In the genomic region with DNA sequence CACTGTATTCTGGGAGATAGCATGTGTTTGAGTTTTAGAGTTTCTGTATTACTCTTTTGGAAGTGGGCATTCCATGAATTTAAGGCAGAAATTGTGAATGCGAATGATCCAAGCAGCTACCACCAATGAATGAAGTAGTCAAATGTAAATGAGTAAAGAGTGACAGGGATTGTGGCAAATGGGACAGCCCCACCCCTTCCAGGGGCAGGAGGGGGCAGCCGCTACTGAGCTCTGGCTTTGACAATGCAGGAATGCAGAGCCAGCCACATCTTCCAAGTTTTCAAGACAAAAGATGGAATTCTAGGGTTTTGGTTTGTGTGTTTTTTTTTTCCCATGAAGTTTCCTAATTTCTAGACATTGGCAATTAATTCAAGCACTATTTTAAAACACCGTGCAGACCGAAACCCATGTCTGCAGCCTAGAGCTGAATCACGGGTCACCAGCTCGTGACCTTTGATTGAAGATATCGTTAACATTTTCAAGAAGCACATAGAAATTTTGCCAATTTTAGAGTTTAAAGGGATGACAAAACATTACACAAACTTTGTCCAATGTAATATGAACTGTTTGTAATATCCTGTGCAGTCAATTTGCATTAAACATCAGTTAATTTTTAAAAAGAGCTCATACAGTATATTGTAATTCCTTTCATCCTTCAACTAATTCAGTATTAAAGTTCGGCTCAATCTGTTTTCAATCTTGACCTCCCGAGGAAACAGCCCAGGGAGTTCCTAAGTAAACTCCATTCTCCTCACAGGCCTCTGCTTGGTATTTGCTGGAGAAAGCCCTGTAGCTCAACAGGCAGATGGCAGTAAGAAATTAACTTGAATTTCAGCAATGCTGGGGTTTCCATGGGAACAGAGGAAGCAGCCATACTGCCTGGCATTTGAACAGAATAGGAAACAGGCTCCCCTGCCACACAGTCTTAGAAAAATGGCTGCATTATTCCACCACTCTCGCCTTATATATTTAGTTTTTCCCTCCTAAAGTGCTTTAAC, we compare ENCODE assay signal across 9 cellular contexts.
A peak's percentile ranks its signal among the peaks of the same experiment; 100 is the strongest.
DNase-seq lines count a peak whose midpoint lies in the region; ATAC-seq and TF ChIP-seq lines count a peak whose summit lies in the region.
"Had no signal": no experiment of that assay in that cellular context is flagged by ENCODE, and none has a peak within 500 bp of the region (broad histone marks: within the 10 kb centered on the region; RNA-seq: fewer than 3 reads in every experiment).

No MANE protein-coding gene starts in this region.

- no peaks in the 10 kb centered on the region for H3K9me3 ChIP-seq in fibroblast of lung (ENCODE audit: control insufficient read depth, insufficient read depth, low read depth, low read length)

- no peaks in the 10 kb centered on the region for H3K79me2 ChIP-seq in fibroblast of lung (ENCODE audit: control insufficient read depth, insufficient read depth, low read length)

- TF ChIP-seq CTCF in fibroblast of lung (conservative IDR thresholded peaks at IDR 0.05 in 1 of 2, IDR thresholded peaks at IDR 0.05 in 1 of 2; ENCODE audit: low read depth in 1 of 2, low read length in 2 of 2) (peak; percentile 5 to 26), neural crest cell (conservative IDR thresholded peaks at IDR 0.05) (no peak), GM20000 (IDR thresholded peaks at IDR 0.05; ENCODE audit: extremely low read depth, missing control alignments) (no peak), foreskin keratinocyte (conservative IDR thresholded peaks at IDR 0.05) (no peak)

- H3K4me2 ChIP-seq in fibroblast of lung (ENCODE audit: extremely low read depth, insufficient read depth, low read length): no peak overlapping the region

- no peak overlapping the region for H3K9ac ChIP-seq in fibroblast of lung (ENCODE audit: insufficient read depth, low read length)

- peaks cover 3% of the 10 kb centered on the region for H3K9me3 Mint-ChIP-seq in neural crest cell

- no peaks in the 10 kb centered on the region for H3K36me3 ChIP-seq in fibroblast of lung (ENCODE audit: control insufficient read depth, insufficient read depth, low read length)

- peak; percentile 90 for DNase-seq in DMS53 (lab: John Stamatoyannopoulos, UW)
- DNase-seq in NCI-H69 (lab: John Stamatoyannopoulos, UW): peak; percentile 3
- peak; percentile 71 to 90 for DNase-seq in fibroblast of lung (ENCODE audit: low read depth in 2 of 2)
- peak; percentile 41 for DNase-seq in neural crest cell (ENCODE audit: low read depth, low spot score)
- DNase-seq in GM20000 (ENCODE audit: low spot score): no peak
- DNase-seq in foreskin keratinocyte: no peak
- DNase-seq: activated B cell treated with CpG ODN at 0.5 μM for 24 hours had no signal

- H3K4me1 ChIP-seq in fibroblast of lung (ENCODE audit: control insufficient read depth, extremely low read depth, insufficient read depth, low read length): no peaks in the 10 kb centered on the region
- H3K4me1 ChIP-seq in foreskin keratinocyte: no peaks in the 10 kb centered on the region

- ATAC-seq in GM19397 (IDR thresholded peaks at IDR 0.05; ENCODE audit: unreplicated experiment): no peak
- ATAC-seq in GM21423 (IDR thresholded peaks at IDR 0.05; ENCODE audit: unreplicated experiment): no peak
- no peak for ATAC-seq in foreskin keratinocyte

- no peaks in the 10 kb centered on the region for H4K20me1 ChIP-seq in fibroblast of lung (ENCODE audit: control insufficient read depth, extremely low read depth, insufficient read depth, low read length)

- no peaks in the 10 kb centered on the region for H3K36me3 Mint-ChIP-seq in neural crest cell (ENCODE audit: low read depth)

- H3K27me3 ChIP-seq in fibroblast of lung (ENCODE audit: control insufficient read depth, insufficient read depth, low read length) (no peaks in the 10 kb centered on the region), foreskin keratinocyte (no peaks in the 10 kb centered on the region)

- peaks cover 33% of the 10 kb centered on the region for H3K4me1 Mint-ChIP-seq in neural crest cell
- H3K4me1 Mint-ChIP-seq: activated B cell treated with CpG ODN at 0.5 μM for 24 hours had no signal

- H3K27ac Mint-ChIP-seq in neural crest cell (ENCODE audit: unreplicated experiment): peak overlapping the region; percentile 97
- H3K27ac Mint-ChIP-seq: activated B cell treated with CpG ODN at 0.5 μM for 24 hours had no signal

- H3K27me3 Mint-ChIP-seq in neural crest cell (ENCODE audit: low read depth): no peaks in the 10 kb centered on the region
- H3K27me3 Mint-ChIP-seq: activated B cell treated with CpG ODN at 0.5 μM for 24 hours had no signal

- H3K27ac ChIP-seq in fibroblast of lung (ENCODE audit: insufficient read depth, low read length) (no peak overlapping the region), foreskin keratinocyte (no peak overlapping the region)

- H2AFZ ChIP-seq in fibroblast of lung (ENCODE audit: low read length): no peak overlapping the region

- no peak overlapping the region for H3K4me3 ChIP-seq in fibroblast of lung (replicated peaks in 1 of 4; ENCODE audit: control extremely low read depth in 1 of 4, insufficient read depth in 1 of 4, low read depth in 3 of 4, low read length in 4 of 4)

- peak overlapping the region; percentile 85 for H3K4me3 Mint-ChIP-seq in neural crest cell
- H3K4me3 Mint-ChIP-seq: activated B cell treated with CpG ODN at 0.5 μM for 24 hours had no signal

Comparison
In these comparisons a context has a peak if more than half of its experiments do, and no peak if none do; other contexts are left out.
1. DNase-seq: peak in DMS53 (single experiment), NCI-H69 (single experiment), fibroblast of lung (2 of 2) and neural crest cell (single experiment); none in GM20000 (single experiment) and foreskin keratinocyte (0 of 2).
2. CTCF ChIP-seq: peak in fibroblast of lung (2 of 2); none in neural crest cell (single experiment), GM20000 (single experiment) and foreskin keratinocyte (single experiment).